ENCODE assay signal across 25 cellular contexts in the genomic region with DNA sequence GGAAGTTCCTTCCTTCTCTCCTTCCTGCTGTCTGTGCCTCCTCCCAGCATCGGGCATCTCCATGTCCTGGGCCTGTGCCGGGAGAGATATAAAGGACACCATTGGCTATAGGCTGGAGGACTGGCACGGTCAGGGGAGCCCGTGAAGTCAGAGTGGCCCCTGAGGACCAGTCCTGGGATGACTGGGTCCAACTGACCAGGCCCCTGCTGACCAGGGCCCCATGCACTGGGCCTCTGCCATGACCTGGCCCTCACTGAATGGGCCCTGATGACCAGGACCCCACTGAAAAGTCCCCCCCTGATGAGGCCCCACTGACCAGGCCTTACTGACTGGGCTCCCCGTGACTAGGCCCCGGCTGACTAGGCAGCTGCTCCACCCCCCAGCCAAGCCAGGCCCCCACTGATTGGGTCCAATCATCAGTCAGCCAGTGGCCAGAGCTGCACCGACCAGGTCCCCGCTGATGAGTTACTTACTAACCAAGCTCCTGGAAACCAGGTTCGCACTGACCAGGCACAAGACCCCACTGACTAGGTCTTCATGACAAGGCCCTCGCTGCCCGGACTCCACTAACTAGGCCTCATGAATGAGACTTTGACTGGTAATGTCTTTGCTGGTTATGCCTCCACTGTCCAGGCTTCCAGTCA.
"Had no signal": no experiment of that assay in that cellular context is flagged by ENCODE, and none has a peak within 500 bp of the region (broad histone marks: within the 10 kb centered on the region; RNA-seq: fewer than 3 reads in every experiment).

No MANE protein-coding gene starts in this region.

- H3K36me3 Mint-ChIP-seq: natural killer cell treated with Interleukin-12 subunit alpha and Interleukin-12 subunit beta and Interleukin-15 and Interleukin-18, amount 100 ng/mL, for 72 hours; type B pancreatic cell had no signal

- H3K27ac Mint-ChIP-seq: effector memory CD8-positive, alpha-beta T cell; natural killer cell treated with Interleukin-12 subunit alpha and Interleukin-12 subunit beta and Interleukin-15 and Interleukin-18, amount 100 ng/mL, for 72 hours; progenitor cell of endocrine pancreas; type B pancreatic cell had no signal

- H3K27me3 Mint-ChIP-seq: effector memory CD8-positive, alpha-beta T cell; natural killer cell treated with Interleukin-12 subunit alpha and Interleukin-12 subunit beta and Interleukin-15 and Interleukin-18, amount 100 ng/mL, for 72 hours; progenitor cell of endocrine pancreas; type B pancreatic cell had no signal

- ATAC-seq: effector memory CD8-positive, alpha-beta T cell; heart right ventricle; left ventricle myocardium superior; lower lobe of right lung; natural killer cell treated with Interleukin-12 subunit alpha and Interleukin-12 subunit beta and Interleukin-15 and Interleukin-18, amount 100 ng/mL, for 72 hours; right lobe of liver had no signal

- H3K27ac ChIP-seq: colonic mucosa, esophagus squamous epithelium, heart right ventricle, lower lobe of right lung, neutrophil, parathyroid adenoma, right lobe of liver, stomach, testis, tibial artery had no signal

- H3K4me3 Mint-ChIP-seq: effector memory CD8-positive, alpha-beta T cell; natural killer cell treated with Interleukin-12 subunit alpha and Interleukin-12 subunit beta and Interleukin-15 and Interleukin-18, amount 100 ng/mL, for 72 hours; neural crest cell; type B pancreatic cell had no signal

- H3K4me1 Mint-ChIP-seq: neural crest cell had no signal

- DNase-seq: colonic mucosa; dermis blood vessel endothelial cell; effector memory CD8-positive, alpha-beta T cell; erythroblast; esophagus squamous epithelium; foreskin melanocyte; glutamatergic neuron; heart right ventricle; hippocampal formation; left ventricle myocardium superior; lower lobe of right lung; small intestine; stimulated activated CD4-positive, alpha-beta T cell treated with anti-CD3 and anti-CD28 coated beads, Interleukin-15, amount 100 ng/mL, for 24 hours; stimulated activated CD4-positive, alpha-beta T cell treated with anti-CD3 and anti-CD28 coated beads, Interleukin-2, amount 100 ng/mL, for 48 hours; stimulated activated naive CD4-positive, alpha-beta T cell; stomach; testis; tibial artery had no signal

- H3K9me3 Mint-ChIP-seq: effector memory CD8-positive, alpha-beta T cell; natural killer cell treated with Interleukin-12 subunit alpha and Interleukin-12 subunit beta and Interleukin-15 and Interleukin-18, amount 100 ng/mL, for 72 hours; type B pancreatic cell had no signal
